8 cellular contexts compared by ENCODE assay signal in the genomic region with DNA sequence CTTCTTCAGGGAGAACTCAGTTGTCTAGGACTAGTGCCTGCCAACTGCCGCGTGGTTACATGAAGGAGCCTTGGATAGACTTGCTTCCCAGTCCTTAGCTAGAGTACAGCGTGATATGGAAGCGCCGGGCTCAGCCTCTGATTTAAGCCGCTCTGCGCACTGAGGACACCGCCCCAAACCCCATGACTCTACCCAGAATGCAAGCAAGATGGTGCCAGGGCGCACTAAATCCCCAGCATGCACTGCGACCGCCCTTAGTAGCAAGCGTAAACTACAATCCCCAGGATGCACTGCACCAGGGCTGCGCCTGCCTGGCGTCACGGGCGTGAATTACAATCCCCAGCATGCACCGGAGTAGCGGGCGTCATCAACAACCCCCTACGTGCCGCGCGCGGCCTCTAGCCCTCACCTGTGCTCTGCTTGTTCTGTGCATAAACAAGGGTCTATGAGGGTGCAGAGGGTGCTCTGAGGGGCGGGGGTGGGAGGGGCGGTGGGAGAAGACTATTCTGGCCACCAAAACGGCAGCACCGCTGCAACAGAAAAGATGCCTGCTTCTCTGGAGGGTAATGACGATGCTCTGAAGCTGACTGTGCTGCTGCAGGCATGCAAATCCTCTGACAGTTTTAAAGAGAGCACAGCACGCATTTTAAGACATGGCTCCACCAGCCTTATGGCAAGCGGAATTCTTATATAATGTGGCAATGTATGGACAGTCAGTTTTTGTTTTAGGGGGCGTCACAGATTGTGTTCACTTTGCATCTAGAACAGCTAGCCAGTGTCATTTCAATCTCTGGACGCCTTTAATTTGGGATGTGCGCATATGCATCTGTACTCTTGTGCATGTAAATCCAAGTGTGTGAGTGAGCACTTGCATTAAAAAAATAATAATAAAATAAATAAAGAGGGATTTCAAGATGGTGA.
A peak's percentile ranks its signal among the peaks of the same experiment; 100 is the strongest.
DNase-seq lines count a peak whose midpoint lies in the region; ATAC-seq and TF ChIP-seq lines count a peak whose summit lies in the region.

No MANE protein-coding gene starts in this region.

- peaks cover 6% of the 10 kb centered on the region for H3K9me3 Mint-ChIP-seq in Calu3 (ENCODE audit: low read depth, unreplicated experiment)
- H3K9me3 Mint-ChIP-seq in activated naive CD8-positive, alpha-beta T cell (ENCODE audit: low read depth) = peaks cover 9% of the 10 kb centered on the region

- H3K4me1 ChIP-seq in ovary (ENCODE audit: insufficient read depth) = peaks cover 4% of the 10 kb centered on the region
- H3K4me1 ChIP-seq in thoracic aorta (ENCODE audit: control insufficient read depth in 1 of 2, low read depth in 2 of 2) = no peaks in the 10 kb centered on the region

- intact Hi-C loops in Calu3 (cut with micrococcal nuclease; ENCODE audit: unreplicated experiment) (no loop called here), Right ventricle myocardium superior (cut with DNase I) (no loop called here), ovary (cut with DNase I) (no loop called here)

- DNase-seq in Calu3 (peak; percentile 66), HuH-7.5 (ENCODE audit: low spot score) (peak; percentile 51), Right ventricle myocardium superior (peak; percentile 93), ovary (peak; percentile 82 to 91 (median 88)), thoracic aorta (ENCODE audit: low spot score) (peak; percentile 14)

- ATAC-seq in GM21515 (IDR thresholded peaks at IDR 0.05; ENCODE audit: unreplicated experiment) = peak; percentile 100
- peak; percentile 96 for ATAC-seq in SK-N-SH treated with all-trans-retinoic acid at 6 μM for 48 hours
- ATAC-seq in Right ventricle myocardium superior (ENCODE audit: poor library complexity) = peak; percentile 100
- peak; percentile 38 for ATAC-seq in thoracic aorta (ENCODE audit: insufficient number of reproducible peaks, low FRiP score, low read depth)

- CTCF ChIA-PET in Calu3 (lab: Charles Lee) = no interaction called here

- H3K27ac Mint-ChIP-seq in Calu3 (ENCODE audit: unreplicated experiment) = no peak overlapping the region
- peak overlapping the region; percentile 85 for H3K27ac Mint-ChIP-seq in activated naive CD8-positive, alpha-beta T cell

- H3K9me3 ChIP-seq in ovary (no peaks in the 10 kb centered on the region), thoracic aorta (no peaks in the 10 kb centered on the region)

- H3K4me3 Mint-ChIP-seq in Calu3 (ENCODE audit: low read depth, unreplicated experiment) = peak overlapping the region; percentile 51
- H3K4me3 Mint-ChIP-seq in activated naive CD8-positive, alpha-beta T cell = peak overlapping the region; percentile 86

- WGBS in ovary, 3 donors = 8 to 9% (median 8%) methylated on average over 34 of the region's 34 CpGs

- H3K27me3 Mint-ChIP-seq in Calu3 (ENCODE audit: unreplicated experiment) = no peaks in the 10 kb centered on the region
- peaks cover 3% of the 10 kb centered on the region for H3K27me3 Mint-ChIP-seq in activated naive CD8-positive, alpha-beta T cell

- no peaks in the 10 kb centered on the region for H3K36me3 Mint-ChIP-seq in Calu3 (ENCODE audit: insufficient read depth, unreplicated experiment)
- H3K36me3 Mint-ChIP-seq in activated naive CD8-positive, alpha-beta T cell = peaks cover 7% of the 10 kb centered on the region

- no peaks in the 10 kb centered on the region for H3K27me3 ChIP-seq in ovary
- H3K27me3 ChIP-seq in thoracic aorta (replicated peaks; ENCODE audit: insufficient read depth) = no peaks in the 10 kb centered on the region

- no peaks in the 10 kb centered on the region for H3K4me1 Mint-ChIP-seq in Calu3 (ENCODE audit: low read depth, unreplicated experiment)
- H3K4me1 Mint-ChIP-seq in activated naive CD8-positive, alpha-beta T cell (ENCODE audit: low read depth) = peaks cover 8% of the 10 kb centered on the region

- no peak for TF ChIP-seq POLR2A in ovary (IDR thresholded peaks at IDR 0.05)

- H3K36me3 ChIP-seq in ovary (no peaks in the 10 kb centered on the region), thoracic aorta (no peaks in the 10 kb centered on the region)

- BruUV-seq in Calu3 (replicated peaks; lab: Mats Ljungman, UMichigan) = no TSS peak

- no peak for TF ChIP-seq EP300 in ovary (IDR thresholded peaks at IDR 0.05)

- H3K27ac ChIP-seq in ovary = no peak overlapping the region
- no peak overlapping the region for H3K27ac ChIP-seq in thoracic aorta

- no peak for TF ChIP-seq CTCF in Calu3 (IDR thresholded peaks at IDR 0.05; ENCODE audit: unreplicated experiment)
- TF ChIP-seq CTCF in ovary (IDR thresholded peaks at IDR 0.05) = no peak
- no peak for TF ChIP-seq CTCF in thoracic aorta (IDR thresholded peaks at IDR 0.05)

- H3K4me3 ChIP-seq in ovary (peak overlapping the region; percentile 36), thoracic aorta (peak overlapping the region; percentile 69)

TF ChIP-seq in SK-N-SH treated with all-trans-retinoic acid at 6 μM for 48 hours, 23 proteins besides CTCF, POLR2A, EP300 and RAD21 (continues in another document):
- TF ChIP-seq ZFP3 (CRISPR knock-in tag; IDR thresholded peaks at IDR 0.05) (peak; percentile 88), ZNF8 (CRISPR knock-in tag; IDR thresholded peaks at IDR 0.05) (peak; percentile 77), ESRRG (CRISPR knock-in tag; IDR thresholded peaks at IDR 0.05) (no peak), PATZ1 (CRISPR knock-in tag; IDR thresholded peaks at IDR 0.05; ENCODE audit: borderline replicate concordance) (no peak), RARB (CRISPR knock-in tag; IDR thresholded peaks at IDR 0.05) (no peak), CSDC2 (CRISPR knock-in tag; IDR thresholded peaks at IDR 0.05) (peak; percentile 94; the same call in 1 of the 2 replicates), ARNTL (CRISPR knock-in tag; IDR thresholded peaks at IDR 0.05; ENCODE audit: borderline replicate concordance, low read depth) (0 out of 2 replicates have a peak, but pooled peaks have one; percentile 68)
- TF ChIP-seq, protein P1, sequence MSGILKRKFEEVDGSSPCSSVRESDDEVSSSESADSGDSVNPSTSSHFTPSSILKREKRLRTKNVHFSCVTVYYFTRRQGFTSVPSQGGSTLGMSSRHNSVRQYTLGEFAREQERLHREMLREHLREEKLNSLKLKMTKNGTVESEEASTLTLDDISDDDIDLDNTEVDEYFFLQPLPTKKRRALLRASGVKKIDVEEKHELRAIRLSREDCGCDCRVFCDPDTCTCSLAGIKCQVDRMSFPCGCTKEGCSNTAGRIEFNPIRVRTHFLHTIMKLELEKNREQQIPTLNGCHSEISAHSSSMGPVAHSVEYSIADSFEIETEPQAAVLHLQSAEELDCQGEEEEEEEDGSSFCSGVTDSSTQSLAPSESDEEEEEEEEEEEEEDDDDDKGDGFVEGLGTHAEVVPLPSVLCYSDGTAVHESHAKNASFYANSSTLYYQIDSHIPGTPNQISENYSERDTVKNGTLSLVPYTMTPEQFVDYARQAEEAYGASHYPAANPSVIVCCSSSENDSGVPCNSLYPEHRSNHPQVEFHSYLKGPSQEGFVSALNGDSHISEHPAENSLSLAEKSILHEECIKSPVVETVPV (CRISPR knock-in tag; IDR thresholded peaks at IDR 0.05) = peak; percentile 44; the same call in 1 of the 2 replicates
- TF ChIP-seq, protein P2, sequence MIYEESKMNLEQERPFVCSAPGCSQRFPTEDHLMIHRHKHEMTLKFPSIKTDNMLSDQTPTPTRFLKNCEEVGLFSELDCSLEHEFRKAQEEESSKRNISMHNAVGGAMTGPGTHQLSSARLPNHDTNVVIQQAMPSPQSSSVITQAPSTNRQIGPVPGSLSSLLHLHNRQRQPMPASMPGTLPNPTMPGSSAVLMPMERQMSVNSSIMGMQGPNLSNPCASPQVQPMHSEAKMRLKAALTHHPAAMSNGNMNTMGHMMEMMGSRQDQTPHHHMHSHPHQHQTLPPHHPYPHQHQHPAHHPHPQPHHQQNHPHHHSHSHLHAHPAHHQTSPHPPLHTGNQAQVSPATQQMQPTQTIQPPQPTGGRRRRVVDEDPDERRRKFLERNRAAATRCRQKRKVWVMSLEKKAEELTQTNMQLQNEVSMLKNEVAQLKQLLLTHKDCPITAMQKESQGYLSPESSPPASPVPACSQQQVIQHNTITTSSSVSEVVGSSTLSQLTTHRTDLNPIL (CRISPR knock-in tag; IDR thresholded peaks at IDR 0.05; ENCODE audit: low read depth) = 0 out of 2 replicates have a peak, but pooled peaks have one; percentile 33
- TF ChIP-seq, protein P3, sequence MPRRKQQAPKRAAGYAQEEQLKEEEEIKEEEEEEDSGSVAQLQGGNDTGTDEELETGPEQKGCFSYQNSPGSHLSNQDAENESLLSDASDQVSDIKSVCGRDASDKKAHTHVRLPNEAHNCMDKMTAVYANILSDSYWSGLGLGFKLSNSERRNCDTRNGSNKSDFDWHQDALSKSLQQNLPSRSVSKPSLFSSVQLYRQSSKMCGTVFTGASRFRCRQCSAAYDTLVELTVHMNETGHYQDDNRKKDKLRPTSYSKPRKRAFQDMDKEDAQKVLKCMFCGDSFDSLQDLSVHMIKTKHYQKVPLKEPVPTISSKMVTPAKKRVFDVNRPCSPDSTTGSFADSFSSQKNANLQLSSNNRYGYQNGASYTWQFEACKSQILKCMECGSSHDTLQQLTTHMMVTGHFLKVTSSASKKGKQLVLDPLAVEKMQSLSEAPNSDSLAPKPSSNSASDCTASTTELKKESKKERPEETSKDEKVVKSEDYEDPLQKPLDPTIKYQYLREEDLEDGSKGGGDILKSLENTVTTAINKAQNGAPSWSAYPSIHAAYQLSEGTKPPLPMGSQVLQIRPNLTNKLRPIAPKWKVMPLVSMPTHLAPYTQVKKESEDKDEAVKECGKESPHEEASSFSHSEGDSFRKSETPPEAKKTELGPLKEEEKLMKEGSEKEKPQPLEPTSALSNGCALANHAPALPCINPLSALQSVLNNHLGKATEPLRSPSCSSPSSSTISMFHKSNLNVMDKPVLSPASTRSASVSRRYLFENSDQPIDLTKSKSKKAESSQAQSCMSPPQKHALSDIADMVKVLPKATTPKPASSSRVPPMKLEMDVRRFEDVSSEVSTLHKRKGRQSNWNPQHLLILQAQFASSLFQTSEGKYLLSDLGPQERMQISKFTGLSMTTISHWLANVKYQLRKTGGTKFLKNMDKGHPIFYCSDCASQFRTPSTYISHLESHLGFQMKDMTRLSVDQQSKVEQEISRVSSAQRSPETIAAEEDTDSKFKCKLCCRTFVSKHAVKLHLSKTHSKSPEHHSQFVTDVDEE (CRISPR knock-in tag; IDR thresholded peaks at IDR 0.05) = peak; percentile 99

Comparison
In these comparisons a context has a peak if more than half of its experiments do, and no peak if none do; other contexts are left out.
1. DNase-seq: peak in every context shown above with its lines; median percentile 93 in Right ventricle myocardium superior; 88 in ovary; 66 in Calu3; 51 in HuH-7.5; 14 in thoracic aorta.
2. ATAC-seq: peak in every context shown above with its lines; median percentile 100 in GM21515; 100 in Right ventricle myocardium superior; 96 in SK-N-SH treated with all-trans-retinoic acid at 6 μM for 48 hours; 38 in thoracic aorta.